In genomic region chr10:133481086-133481643, GRCh38 we compare ENCODE assay signal across 19 cellular contexts. TPM values are rescaled to one million over a fixed set of nuclear protein-coding genes. Genes with fewer than 3 reads are reported as not detected.
A peak's percentile ranks its signal among the peaks of the same experiment; 100 is the strongest.
DNase-seq lines count a peak whose midpoint lies in the region; ATAC-seq, FAIRE-seq and TF ChIP-seq lines count a peak whose summit lies in the region.
"Had no signal": no experiment of that assay in that cellular context is flagged by ENCODE, and none has a peak within 500 bp of the region (broad histone marks: within the 10 kb centered on the region; RNA-seq: fewer than 3 reads in every experiment).

No MANE protein-coding gene starts in this region.

- TF ChIP-seq EP300 in SK-N-SH (IDR thresholded peaks at IDR 0.05; ENCODE audit: borderline replicate concordance in 1 of 2, low read depth in 1 of 2, low read length in 1 of 2) (no peak), A549 (IDR thresholded peaks at IDR 0.05) (no peak)

- H3K9me3 ChIP-seq in SK-N-SH (no peaks in the 10 kb centered on the region), A549 (peaks cover 24% of the 10 kb centered on the region), upper lobe of right lung (peaks cover 21% of the 10 kb centered on the region)
- H3K9me3 ChIP-seq: BE2C, SJCRH30 had no signal

- H3K4me3 Mint-ChIP-seq in glutamatergic neuron (ENCODE audit: unreplicated experiment), result no peak overlapping the region

- no peaks in the 10 kb centered on the region for H3K4me1 Mint-ChIP-seq in glutamatergic neuron (ENCODE audit: low read depth, unreplicated experiment)

- TF ChIP-seq POLR2A in A549 (IDR thresholded peaks at IDR 0.05; ENCODE audit: low read length), result no peak

- no peak for FAIRE-seq in A549 (lab: Jason Lieb, UNC)
- FAIRE-seq: RCC 7860 had no signal

- H3K9ac ChIP-seq in SK-N-SH, result no peak overlapping the region

- POLR2A ChIA-PET in SK-N-SH (lab: Yijun Ruan, JAX) (no interaction called here), A549 (lab: Yijun Ruan, JAX) (no interaction called here), HEK293T (lab: Yijun Ruan, JAX) (no interaction called here)

- H3K27ac ChIP-seq in SK-N-SH (ENCODE audit: low read depth in 2 of 2, low read length in 1 of 2) (no peak overlapping the region), A549 (no peak overlapping the region), upper lobe of right lung (no peak overlapping the region)
- H3K27ac ChIP-seq: SJCRH30 had no signal

- peak overlapping the region; percentile 15 for H3K27ac Mint-ChIP-seq in glutamatergic neuron (ENCODE audit: unreplicated experiment)

- intact Hi-C loops in upper lobe of right lung (cut with DNase I), result no loop called here

- H3K4me1 ChIP-seq in SK-N-SH (ENCODE audit: control insufficient read depth in 1 of 2, insufficient read depth in 2 of 2, low read depth in 1 of 2, low read length in 1 of 2) (no peaks in the 10 kb centered on the region), A549 (no peaks in the 10 kb centered on the region), upper lobe of right lung (no peaks in the 10 kb centered on the region)
- H3K4me1 ChIP-seq: BE2C, SJCRH30 had no signal

- no peak for TF ChIP-seq RAD21 in SK-N-SH (IDR thresholded peaks at IDR 0.05; ENCODE audit: low read length)
- no peak for TF ChIP-seq RAD21 in A549 (conservative IDR thresholded peaks at IDR 0.05 in 1 of 2, IDR thresholded peaks at IDR 0.05 in 1 of 2)

- peaks cover 7% of the 10 kb centered on the region for H3K27me3 Mint-ChIP-seq in glutamatergic neuron (ENCODE audit: unreplicated experiment)

- ATAC-seq in SK-N-SH treated with all-trans-retinoic acid at 6 μM for 48 hours (no peak; the same call in 2 of the 3 replicates), A549 (peak; percentile 28 to 70; a peak in 4 of 6 replicates), upper lobe of right lung (no peak), HG03196 (IDR thresholded peaks at IDR 0.05; ENCODE audit: unreplicated experiment) (no peak), HG02571 (IDR thresholded peaks at IDR 0.05; ENCODE audit: unreplicated experiment) (no peak)

- no peaks in the 10 kb centered on the region for H3K79me2 ChIP-seq in SK-N-SH (ENCODE audit: insufficient read depth)

- H4K20me1 ChIP-seq in SK-N-SH (ENCODE audit: insufficient read depth), result no peaks in the 10 kb centered on the region

- H3K9me2 ChIP-seq in SK-N-SH, result no peaks in the 10 kb centered on the region

- DNase-seq in SK-N-SH (peak; percentile 3), A549 (ENCODE audit: low read depth in 1 of 2, low spot score in 1 of 2) (no peak), HEK293T (ENCODE audit: extremely low spot score) (peak; percentile 12), glutamatergic neuron (no peak), upper lobe of right lung (no peak)
- DNase-seq: BE2C, DMS79 treated with DMSO at 0.1 percent for 48 hours, KG1, NCI-H1092, NCI-H1436, NCI-H1930, NCI-H526, SJCRH30 had no signal

- peaks cover 6% of the 10 kb centered on the region; the same call in 1 of the 2 replicates for H3K27me3 ChIP-seq in SK-N-SH (ENCODE audit: insufficient read depth)
- no peaks in the 10 kb centered on the region for H3K27me3 ChIP-seq in upper lobe of right lung
- H3K27me3 ChIP-seq: SJCRH30 had no signal

- no peak overlapping the region for H3K4me2 ChIP-seq in SK-N-SH
- H3K4me2 ChIP-seq in A549, result no peak overlapping the region

- 24% methylated on average over 5 of the region's 12 CpGs for whole genome bisulfite sequencing in SK-N-SH (ENCODE audit: low lambda C conversion rate)
- WGBS in A549 (ENCODE audit: missing lambda C conversion rate), result 44% methylated on average over 7 of the region's 12 CpGs

- H3K36me3 ChIP-seq in SK-N-SH (replicated peaks in 1 of 2; ENCODE audit: control insufficient read depth in 1 of 2, insufficient read depth in 2 of 2, low read length in 1 of 2) (no peaks in the 10 kb centered on the region), upper lobe of right lung (no peaks in the 10 kb centered on the region)
- H3K36me3 ChIP-seq: BE2C, SJCRH30 had no signal

- no peak overlapping the region for H2AFZ ChIP-seq in SK-N-SH (ENCODE audit: low read depth)

- H3K4me3 ChIP-seq in SK-N-SH (ENCODE audit: low read depth in 2 of 2, low read length in 1 of 2) (no peak overlapping the region), A549 (no peak overlapping the region), upper lobe of right lung (no peak overlapping the region)
- H3K4me3 ChIP-seq: SJCRH30 had no signal

- CTCF ChIA-PET in SK-N-SH (lab: Yijun Ruan, JAX) (no interaction called here), A549 (lab: Yijun Ruan, JAX) (no interaction called here), HEK293T (lab: Yijun Ruan, JAX) (no interaction called here)

- no peaks in the 10 kb centered on the region for H3F3A ChIP-seq in SK-N-SH (replicated peaks; ENCODE audit: insufficient read depth)

- no peak for TF ChIP-seq CTCF in SK-N-SH (IDR thresholded peaks at IDR 0.05)
- no peak for TF ChIP-seq CTCF in A549 (IDR thresholded peaks at IDR 0.05)
- no peak for TF ChIP-seq CTCF in glutamatergic neuron (IDR thresholded peaks at IDR 0.05; ENCODE audit: partially characterized antibody, unreplicated experiment)
- TF ChIP-seq CTCF in upper lobe of right lung (IDR thresholded peaks at IDR 0.05), result no peak

- H3K9me3 Mint-ChIP-seq in glutamatergic neuron (ENCODE audit: unreplicated experiment), result peaks cover 14% of the 10 kb centered on the region

- peaks cover 3% of the 10 kb centered on the region for H3K36me3 Mint-ChIP-seq in glutamatergic neuron (ENCODE audit: unreplicated experiment)

TF ChIP-seq in SK-N-SH treated with all-trans-retinoic acid at 6 μM for 48 hours, 23 proteins besides CTCF, POLR2A, EP300 and RAD21 (continues in another document):
- TF ChIP-seq ZNF8 (CRISPR knock-in tag; IDR thresholded peaks at IDR 0.05), result no peak

TF ChIP-seq in A549, 52 proteins besides CTCF, POLR2A, EP300 and RAD21 (continues in another document):
- TF ChIP-seq RFX5 (IDR thresholded peaks at IDR 0.05) (no peak), GATA3 (IDR thresholded peaks at IDR 0.05; ENCODE audit: borderline replicate concordance) (no peak), HOXB13 (CRISPR knock-in tag; IDR thresholded peaks at IDR 0.05; ENCODE audit: low read depth) (no peak), ZFP36 (IDR thresholded peaks at IDR 0.05; ENCODE audit: borderline replicate concordance, partially characterized antibody) (no peak), ZC3H11A (IDR thresholded peaks at IDR 0.05) (no peak), ZNF302 (CRISPR knock-in tag; IDR thresholded peaks at IDR 0.05) (no peak), CBX8 (IDR thresholded peaks at IDR 0.05) (no peak), BHLHE40 (IDR thresholded peaks at IDR 0.05; ENCODE audit: low read depth, low read length) (no peak), EHF (CRISPR knock-in tag; IDR thresholded peaks at IDR 0.05) (no peak), MAFK (IDR thresholded peaks at IDR 0.05; ENCODE audit: partially characterized antibody) (no peak), FOSL2 (IDR thresholded peaks at IDR 0.05) (no peak), FOSL2 (CRISPR knock-in tag; IDR thresholded peaks at IDR 0.05) (no peak)

TF ChIP-seq in HEK293T, 16 proteins besides CTCF, POLR2A, EP300 and RAD21 (continues in another document):
- TF ChIP-seq BHLHE40 (IDR thresholded peaks at IDR 0.05; ENCODE audit: borderline replicate concordance) (no peak), FOXM1 (IDR thresholded peaks at IDR 0.05; ENCODE audit: borderline replicate concordance) (no peak), L3MBTL2 (conservative IDR thresholded peaks at IDR 0.05) (no peak), SUZ12 (IDR thresholded peaks at IDR 0.05) (no peak), HDGF (IDR thresholded peaks at IDR 0.05; ENCODE audit: borderline replicate concordance) (no peak), FOXK2 (IDR thresholded peaks at IDR 0.05) (no peak), NFRKB (IDR thresholded peaks at IDR 0.05) (no peak), FOXA1 (IDR thresholded peaks at IDR 0.05) (no peak), ELF4 (IDR thresholded peaks at IDR 0.05) (no peak), LEF1 (IDR thresholded peaks at IDR 0.05; ENCODE audit: borderline replicate concordance) (no peak), SP1 (IDR thresholded peaks at IDR 0.05) (no peak)

RNA-seq across cellular contexts. Expression of gene SCART1, which starts 27.4 kb away (rescaled TPM):
- polyA plus RNA-seq in SK-N-SH (2012; rRNA removed) (2.1 and 3.4 TPM in 2 replicates), A549 (2011; rRNA removed) (0.45 and 0.96 TPM in 2 replicates), A549 (2017; fragmentation: RNase III; extraction: RNeasy Plus Mini Kit Qiagen cat#74134 plus additional on column Dnase treatment) (0.32 to 0.42 TPM (median 0.37 TPM) in 3 replicates)
- 0.46 and 0.51 TPM in 2 replicates for polyA plus RNA-seq in SK-N-SH (2012; cell fraction: cytosol; rRNA removed)
- 18.0 and 20.6 TPM in 2 replicates for polyA plus RNA-seq in SK-N-SH (2012; cell fraction: nucleus; rRNA removed)
- polyA plus RNA-seq in A549 (2012; cell fraction: cytosol; rRNA removed), result 0.18 and 0.26 TPM in 2 replicates
- polyA plus RNA-seq in A549 (2012; cell fraction: nucleus; rRNA removed), result 1.8 TPM in 2 replicates
- 0.88 and 1.5 TPM in 2 replicates for polyA minus RNA-seq in A549 (2011; rRNA and poly(A)+ RNA removed)
- total RNA-seq in glutamatergic neuron (ENCODE audit: unreplicated experiment) (3.8 TPM), upper lobe of right lung (2.6 TPM)

RNA-seq across cellular contexts. Expression of gene CYP2E1, which starts 46.0 kb away (rescaled TPM):
- polyA plus RNA-seq in SK-N-SH (2012; rRNA removed), result 0.61 and 1.3 TPM in 2 replicates
- polyA plus RNA-seq in SK-N-SH (2012; cell fraction: cytosol; rRNA removed), result 0.30 and 0.41 TPM in 2 replicates
- polyA plus RNA-seq in SK-N-SH (2012; cell fraction: nucleus; rRNA removed), result 8.6 and 11.8 TPM in 2 replicates
- polyA plus RNA-seq in A549 (2011; rRNA removed), result 0.75 and 0.93 TPM in 2 replicates
- polyA plus RNA-seq in A549 (2012; cell fraction: cytosol; rRNA removed), result 0.05 and 0.08 TPM in 2 replicates
- polyA plus RNA-seq in A549 (2012; cell fraction: nucleus; rRNA removed), result 0.26 and 0.43 TPM in 2 replicates
- 0.14 to 0.21 TPM (median 0.17 TPM) in 3 replicates for polyA plus RNA-seq in A549 (2017; fragmentation: RNase III; extraction: RNeasy Plus Mini Kit Qiagen cat#74134 plus additional on column Dnase treatment)
- polyA minus RNA-seq in A549 (2011; rRNA and poly(A)+ RNA removed), result 0.12 and 0.54 TPM in 2 replicates
- 7.1 TPM for total RNA-seq in glutamatergic neuron (ENCODE audit: unreplicated experiment)
- total RNA-seq in upper lobe of right lung, result 2.1 TPM

RNA-seq across cellular contexts. Expression of gene SPRN, which starts 56.7 kb away (rescaled TPM):
- polyA plus RNA-seq in SK-N-SH (2012; rRNA removed), result 0.78 and 1.2 TPM in 2 replicates
- polyA plus RNA-seq in SK-N-SH (2012; cell fraction: cytosol; rRNA removed), result 0.46 and 0.55 TPM in 2 replicates
- polyA plus RNA-seq in SK-N-SH (2012; cell fraction: nucleus; rRNA removed), result 0.32 and 0.43 TPM in 2 replicates
- polyA plus RNA-seq in A549 (2011; rRNA removed), result 0.06 and 0.08 TPM in 2 replicates
- polyA plus RNA-seq in A549 (2012; cell fraction: cytosol; rRNA removed), result 0.12 and 0.19 TPM in 2 replicates
- 0.18 and 0.19 TPM in 2 replicates for polyA plus RNA-seq in A549 (2012; cell fraction: nucleus; rRNA removed)
- polyA plus RNA-seq in A549 (2017; fragmentation: RNase III; extraction: RNeasy Plus Mini Kit Qiagen cat#74134 plus additional on column Dnase treatment), result 0.15 to 0.18 TPM (median 0.16 TPM) in 3 replicates
- polyA minus RNA-seq in A549 (2011; rRNA and poly(A)+ RNA removed), result 0.08 TPM in 1 of 2 replicates, not detected in the other
- 2.0 TPM for total RNA-seq in glutamatergic neuron (ENCODE audit: unreplicated experiment)
- total RNA-seq in upper lobe of right lung, result not detected
- total RNA-seq: H4, OCI-LY7, SJCRH30 had no signal

Comparison
In these comparisons a context has a peak if more than half of its experiments do, and no peak if none do; other contexts are left out.
1. DNase-seq: peak in SK-N-SH (single experiment) and HEK293T (single experiment); none in A549 (0 of 2), glutamatergic neuron (single experiment) and upper lobe of right lung (single experiment).
2. ATAC-seq: peak in A549 (2 of 2); none in SK-N-SH treated with all-trans-retinoic acid at 6 μM for 48 hours (single experiment), upper lobe of right lung (single experiment), HG03196 (single experiment) and HG02571 (single experiment).